ENCODE assay signal across 8 cellular contexts in the genomic region with DNA sequence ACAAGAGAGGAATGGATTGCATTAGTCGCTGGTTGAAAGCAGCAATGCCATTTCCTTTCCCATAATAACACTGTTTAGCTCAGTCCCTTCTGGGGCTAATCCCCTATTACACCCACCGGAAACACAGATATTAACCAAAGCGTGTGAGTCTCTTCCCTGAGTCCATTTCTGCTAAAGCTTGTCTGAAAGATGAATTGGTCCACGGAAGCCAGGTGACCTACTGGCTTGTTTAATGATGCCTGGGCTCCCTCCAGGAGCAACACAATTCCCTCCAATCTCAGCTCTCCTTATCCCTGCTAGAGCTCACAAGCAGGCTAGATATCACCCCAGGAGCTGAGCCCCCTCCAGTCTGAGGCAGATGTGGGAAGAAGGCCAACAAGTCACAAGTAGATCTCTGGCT. TPM values are rescaled to one million over a fixed set of nuclear protein-coding genes. Genes with fewer than 3 reads are reported as not detected.
"Had no signal": no experiment of that assay in that cellular context is flagged by ENCODE, and none has a peak within 500 bp of the region (broad histone marks: within the 10 kb centered on the region; RNA-seq: fewer than 3 reads in every experiment).

No MANE protein-coding gene starts in this region.

RNA-seq across cellular contexts. Expression of gene HCAR2, which starts 1.7 kb away (rescaled TPM):
- total RNA-seq: activated T-cell treated with anti-CD3 and anti-CD28 coated beads, Interleukin-2, amount 50 U/mL, for 72 hours; dermis blood vessel endothelial cell; glomerular endothelial cell; naive thymus-derived CD8-positive, alpha-beta T cell; osteoblast; renal cortical epithelial cell; thyroid gland had no signal

RNA-seq across cellular contexts. Expression of gene HCAR3, which starts 15.1 kb away (rescaled TPM):
- total RNA-seq: activated T-cell treated with anti-CD3 and anti-CD28 coated beads, Interleukin-2, amount 50 U/mL, for 72 hours; dermis blood vessel endothelial cell; glomerular endothelial cell; naive thymus-derived CD8-positive, alpha-beta T cell; osteoblast; renal cortical epithelial cell had no signal

RNA-seq across cellular contexts. Expression of gene HCAR1, which starts 29.2 kb away (rescaled TPM):
- total RNA-seq: dermis blood vessel endothelial cell; naive thymus-derived CD8-positive, alpha-beta T cell; right lobe of liver had no signal
